1 cellular context compared by ENCODE assay signal in the genomic region with DNA sequence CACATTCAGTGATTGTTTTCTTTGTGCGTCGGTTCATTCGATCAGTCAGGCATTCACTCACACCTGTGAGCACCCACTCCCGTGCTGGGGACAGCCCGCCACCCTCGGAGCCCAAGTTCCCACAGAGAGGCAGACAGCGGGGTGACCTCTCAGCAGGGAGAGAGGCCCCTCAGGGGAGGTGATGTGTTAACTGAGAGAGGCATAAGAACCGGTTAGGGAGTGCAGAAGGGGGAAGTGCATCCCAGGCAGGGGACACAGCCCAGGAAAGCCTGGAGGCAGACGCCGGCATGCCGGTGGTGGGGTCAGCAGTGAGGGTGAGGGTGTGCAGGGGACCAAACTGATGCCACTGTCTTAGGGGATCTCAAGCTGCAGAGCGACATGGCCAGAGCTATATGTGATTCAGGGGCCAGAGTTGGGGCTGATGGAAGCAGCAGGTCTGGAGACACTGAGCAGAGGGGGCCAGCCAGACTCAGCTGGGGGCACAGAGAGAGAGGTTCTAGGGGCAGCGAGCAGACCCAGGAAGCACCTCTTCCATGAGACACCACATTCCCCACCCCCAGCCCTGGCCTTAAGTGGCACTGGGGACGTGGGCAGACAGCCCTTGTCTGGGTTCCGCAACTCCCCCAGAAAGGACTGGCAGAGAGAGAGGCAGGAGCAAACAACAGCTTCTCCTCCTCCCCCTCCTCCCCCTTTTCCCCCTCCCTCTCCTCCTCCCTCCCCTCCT.
TF ChIP-seq lines count a peak whose summit lies in the region.

No MANE protein-coding gene starts in this region.

TF ChIP-seq in endothelial cell of umbilical vein, 7 proteins besides CTCF, POLR2A, EP300 and RAD21:
- TF ChIP-seq EZH2 (IDR thresholded peaks at IDR 0.05; ENCODE audit: borderline replicate concordance, low read depth, low read length, severe bottlenecking) = peak; percentile 14
- TF ChIP-seq JUN (IDR thresholded peaks at IDR 0.05; ENCODE audit: borderline replicate concordance, insufficient read depth, insufficient read length, low read depth) = no peak
- TF ChIP-seq GATA2 (IDR thresholded peaks at IDR 0.05; ENCODE audit: insufficient read depth, insufficient read length, low read depth, low read length) = no peak
- TF ChIP-seq POLR2AphosphoS5 (IDR thresholded peaks at IDR 0.05; ENCODE audit: insufficient read depth, low read depth, low read length) = no peak
